In genomic region chr19:57559008-57559403, GRCh38 we compare ENCODE assay signal across 1 cellular context.
TF ChIP-seq lines count a peak whose summit lies in the region.

No MANE protein-coding gene starts in this region.

TF ChIP-seq in HEK293, 187 proteins besides CTCF, POLR2A, EP300 and RAD21 (continued from another document):
- 0 out of 2 replicates have a peak, but pooled peaks have one; percentile 16 for TF ChIP-seq PRDM10 (tag by site-specific recombination; IDR thresholded peaks at IDR 0.05)
- no peak for TF ChIP-seq SP7 (tag by site-specific recombination; IDR thresholded peaks at IDR 0.05)
- TF ChIP-seq OSR2 (tag by site-specific recombination; IDR thresholded peaks at IDR 0.05), result no peak
- TF ChIP-seq GLIS1 (tag by site-specific recombination; IDR thresholded peaks at IDR 0.05), result peak; percentile 50
- no peak for TF ChIP-seq BCL11B (tag by site-specific recombination; IDR thresholded peaks at IDR 0.05; ENCODE audit: low read depth)
TF ChIP-seq in HEK293: peak in this region for 3.
